Comparison of ENCODE assay signal across 1 cellular context in genomic region chr17:61285483-61286320, GRCh38.
TF ChIP-seq lines count a peak whose summit lies in the region.

No MANE protein-coding gene starts in this region.

TF ChIP-seq in GM23338, 12 proteins besides CTCF, POLR2A, EP300 and RAD21 (continued from another document):
- TF ChIP-seq REST (IDR thresholded peaks at IDR 0.05; ENCODE audit: unreplicated experiment), result no peak
- no peak for TF ChIP-seq NANOG (IDR thresholded peaks at IDR 0.05; ENCODE audit: borderline replicate concordance)
- no peak for TF ChIP-seq EZH2phosphoT487 (IDR thresholded peaks at IDR 0.05; ENCODE audit: unreplicated experiment)
